ENCODE assay signal across 11 cellular contexts in genomic region chr6:5679696-5680494, GRCh38.
DNase-seq lines count a peak whose midpoint lies in the region; ATAC-seq lines count a peak whose summit lies in the region.
"Had no signal": no experiment of that assay in that cellular context is flagged by ENCODE, and none has a peak within 500 bp of the region (broad histone marks: within the 10 kb centered on the region; RNA-seq: fewer than 3 reads in every experiment).

No MANE protein-coding gene starts in this region.

- DNase-seq in DMS153 (lab: John Stamatoyannopoulos, UW) = peak; percentile 30
- no peak for DNase-seq in DMS153 treated with DMSO at 0.1 percent for 48 hours (lab: John Stamatoyannopoulos, UW; ENCODE audit: unreplicated experiment)
- peak; percentile 84 to 88 for DNase-seq in SHP77 (lab: John Stamatoyannopoulos, UW)
- DNase-seq in renal cortical epithelial cell (ENCODE audit: low read depth) = peak; percentile 18
- no peak for DNase-seq in dedifferentiated amniotic fluid mesenchymal stem cell (ENCODE audit: extremely low spot score)
- no peak for DNase-seq in hepatic stellate cell (ENCODE audit: low spot score)
- DNase-seq in NCI-H2227 treated with DMSO at 0.1 percent for 48 hours (lab: John Stamatoyannopoulos, UW) = no peak
- DNase-seq: Calu3, hypothalamus, NCI-H1436 treated with DMSO at 0.1 percent for 48 hours had no signal

- peak; percentile 33 for ATAC-seq in HG02798 (IDR thresholded peaks at IDR 0.05; ENCODE audit: poor library complexity, unreplicated experiment)

Comparison
In these comparisons a context has a peak if more than half of its experiments do, and no peak if none do; other contexts are left out.
1. DNase-seq: peak in DMS153 (single experiment), SHP77 (2 of 2) and renal cortical epithelial cell (single experiment); none in DMS153 treated with DMSO at 0.1 percent for 48 hours (single experiment), dedifferentiated amniotic fluid mesenchymal stem cell (single experiment), hepatic stellate cell (single experiment) and NCI-H2227 treated with DMSO at 0.1 percent for 48 hours (single experiment).